Comparison of ENCODE assay signal across 20 cellular contexts in the genomic region with DNA sequence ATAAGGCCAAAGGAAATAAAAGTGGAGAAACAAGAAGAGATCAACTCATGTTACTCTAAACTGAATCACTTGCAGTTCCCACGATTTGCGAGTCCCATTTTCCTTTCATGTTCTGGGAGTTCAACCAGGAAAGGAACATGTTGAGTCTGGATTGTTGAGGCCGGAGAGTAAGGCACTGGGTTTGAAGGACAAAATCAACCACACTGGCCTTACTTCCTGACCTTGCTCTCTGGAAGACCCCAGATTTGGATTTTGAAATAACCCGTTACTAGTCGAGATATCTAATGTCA.
DNase-seq lines count a peak whose midpoint lies in the region; ATAC-seq and TF ChIP-seq lines count a peak whose summit lies in the region.
"Had no signal": no experiment of that assay in that cellular context is flagged by ENCODE, and none has a peak within 500 bp of the region (broad histone marks: within the 10 kb centered on the region; RNA-seq: fewer than 3 reads in every experiment).

No MANE protein-coding gene starts in this region.

- H3K4me1 Mint-ChIP-seq in activated CD4-positive, alpha-beta T cell treated with anti-CD3 and anti-CD28 coated beads, Interleukin-2, amount 10 ng/mL, durations not matched to agents 24 days and 14 days = no peaks in the 10 kb centered on the region
- H3K4me1 Mint-ChIP-seq: activated CD4-positive, alpha-beta T cell treated with anti-CD3 and anti-CD28 coated beads, Interleukin-2, amount 10 ng/mL, durations not matched to agents 7 days and 5 days; memory B cell; naive thymus-derived CD4-positive, alpha-beta T cell had no signal

- TF ChIP-seq EP300 in gastroesophageal sphincter (IDR thresholded peaks at IDR 0.05) = no peak

- TF ChIP-seq POLR2A in gastroesophageal sphincter (IDR thresholded peaks at IDR 0.05) = no peak
- no peak for TF ChIP-seq POLR2A in uterus (IDR thresholded peaks at IDR 0.05)

- H3K9me3 ChIP-seq in gastroesophageal sphincter (no peaks in the 10 kb centered on the region), uterus (no peaks in the 10 kb centered on the region)
- H3K9me3 ChIP-seq: colonic mucosa, pancreas had no signal

- no peak overlapping the region for H3K4me3 Mint-ChIP-seq in activated CD4-positive, alpha-beta T cell treated with anti-CD3 and anti-CD28 coated beads, Interleukin-2, amount 10 ng/mL, durations not matched to agents 24 days and 14 days
- H3K4me3 Mint-ChIP-seq: activated CD4-positive, alpha-beta T cell treated with anti-CD3 and anti-CD28 coated beads, Interleukin-2, amount 10 ng/mL, durations not matched to agents 7 days and 5 days; memory B cell; naive thymus-derived CD4-positive, alpha-beta T cell had no signal

- H3K4me1 ChIP-seq in gastroesophageal sphincter (peaks cover 0 to 36% (median 3%) of the 10 kb centered on the region in 3 donors), uterus (no peaks in the 10 kb centered on the region)
- H3K4me1 ChIP-seq: colonic mucosa had no signal

- no peaks in the 10 kb centered on the region for H3K9me3 Mint-ChIP-seq in activated CD4-positive, alpha-beta T cell treated with anti-CD3 and anti-CD28 coated beads, Interleukin-2, amount 10 ng/mL, durations not matched to agents 24 days and 14 days
- H3K9me3 Mint-ChIP-seq: activated CD4-positive, alpha-beta T cell treated with anti-CD3 and anti-CD28 coated beads, Interleukin-2, amount 10 ng/mL, durations not matched to agents 7 days and 5 days had no signal

- ATAC-seq in gastroesophageal sphincter (no peak), sciatic nerve (peak; percentile 70)
- ATAC-seq: HCT116; naive thymus-derived CD4-positive, alpha-beta T cell had no signal

- H3K27ac Mint-ChIP-seq in activated CD4-positive, alpha-beta T cell treated with anti-CD3 and anti-CD28 coated beads, Interleukin-2, amount 10 ng/mL, durations not matched to agents 24 days and 14 days = no peak overlapping the region
- H3K27ac Mint-ChIP-seq: activated CD4-positive, alpha-beta T cell treated with anti-CD3 and anti-CD28 coated beads, Interleukin-2, amount 10 ng/mL, durations not matched to agents 7 days and 5 days; memory B cell; naive thymus-derived CD4-positive, alpha-beta T cell had no signal

- H3K36me3 Mint-ChIP-seq in activated CD4-positive, alpha-beta T cell treated with anti-CD3 and anti-CD28 coated beads, Interleukin-2, amount 10 ng/mL, durations not matched to agents 24 days and 14 days (ENCODE audit: low read depth) = no peaks in the 10 kb centered on the region
- H3K36me3 Mint-ChIP-seq: memory B cell; naive thymus-derived CD4-positive, alpha-beta T cell had no signal

- 54 to 68% methylated on average over 5 of the region's 5 CpGs for WGBS in gastroesophageal sphincter (ENCODE audit: low coverage in 1 of 2), 2 donors

- intact Hi-C loops in sciatic nerve (cut with DNase I) (no loop called here), uterus (cut with DNase I; ENCODE audit: low total_unique reads) (no loop called here)
- intact Hi-C loops in activated CD4-positive, alpha-beta T cell treated with anti-CD3 and anti-CD28 coated beads, Interleukin-2, amount 10 ng/mL, durations not matched to agents 24 days and 14 days (cut with micrococcal nuclease) = no loop called here

- no peak for TF ChIP-seq CTCF in gastroesophageal sphincter (IDR thresholded peaks at IDR 0.05)
- no peak for TF ChIP-seq CTCF in uterus (IDR thresholded peaks at IDR 0.05)

- H3K4me3 ChIP-seq in gastroesophageal sphincter (no peak overlapping the region), uterus (no peak overlapping the region)
- H3K4me3 ChIP-seq: colonic mucosa, pancreas, smooth muscle cell had no signal

- H3K27ac ChIP-seq in caudate nucleus (ENCODE audit: low read depth, low read length) = peak overlapping the region; percentile 71
- peak overlapping the region; percentile 24 to 53 (median 46) for H3K27ac ChIP-seq in gastroesophageal sphincter
- H3K27ac ChIP-seq in uterus = peak overlapping the region; percentile 50 to 81
- H3K27ac ChIP-seq: colonic mucosa, RWPE1 had no signal

- H3K27me3 Mint-ChIP-seq in activated CD4-positive, alpha-beta T cell treated with anti-CD3 and anti-CD28 coated beads, Interleukin-2, amount 10 ng/mL, durations not matched to agents 24 days and 14 days = peaks cover 3% of the 10 kb centered on the region
- H3K27me3 Mint-ChIP-seq: memory B cell had no signal

- no peaks in the 10 kb centered on the region for H3K36me3 ChIP-seq in gastroesophageal sphincter
- H3K36me3 ChIP-seq in uterus = no peaks in the 10 kb centered on the region
- H3K36me3 ChIP-seq: colonic mucosa, pancreas had no signal

- H3K27me3 ChIP-seq in gastroesophageal sphincter = no peaks in the 10 kb centered on the region
- H3K27me3 ChIP-seq in uterus = no peaks in the 10 kb centered on the region
- H3K27me3 ChIP-seq: colonic mucosa, pancreas had no signal

- DNase-seq in caudate nucleus (lab: John Stamatoyannopoulos, UW) = no peak
- DNase-seq in sciatic nerve (ENCODE audit: low spot score) = no peak
- no peak for DNase-seq in uterus
- DNase-seq in activated CD4-positive, alpha-beta T cell treated with anti-CD3 and anti-CD28 coated beads, Interleukin-2, amount 10 ng/mL, durations not matched to agents 24 days and 14 days = no peak
- no peak for DNase-seq in NCI-H146 (lab: John Stamatoyannopoulos, UW)
- DNase-seq in SIG-M5 treated with dmso at 0.1 percent for 504 hours (lab: John Stamatoyannopoulos, UW; ENCODE audit: unreplicated experiment) = no peak
- DNase-seq: activated CD4-positive, alpha-beta T cell treated with anti-CD3 and anti-CD28 coated beads, Interleukin-2, amount 10 ng/mL, durations not matched to agents 7 days and 5 days; colonic mucosa; COR-L47; EL; glutamatergic neuron; KG1; naive thymus-derived CD4-positive, alpha-beta T cell; NCI-H2081; pancreas had no signal
